Comparison of ENCODE assay signal across 2 cellular contexts in genomic region chr13:80340643-80341097, GRCh38.
A peak's percentile ranks its signal among the peaks of the same experiment; 100 is the strongest.
TF ChIP-seq lines count a peak whose summit lies in the region.

No MANE protein-coding gene starts in this region.

TF ChIP-seq in GM23338, 12 proteins besides CTCF, POLR2A, EP300 and RAD21 (continued from another document):
- TF ChIP-seq, protein P1, sequence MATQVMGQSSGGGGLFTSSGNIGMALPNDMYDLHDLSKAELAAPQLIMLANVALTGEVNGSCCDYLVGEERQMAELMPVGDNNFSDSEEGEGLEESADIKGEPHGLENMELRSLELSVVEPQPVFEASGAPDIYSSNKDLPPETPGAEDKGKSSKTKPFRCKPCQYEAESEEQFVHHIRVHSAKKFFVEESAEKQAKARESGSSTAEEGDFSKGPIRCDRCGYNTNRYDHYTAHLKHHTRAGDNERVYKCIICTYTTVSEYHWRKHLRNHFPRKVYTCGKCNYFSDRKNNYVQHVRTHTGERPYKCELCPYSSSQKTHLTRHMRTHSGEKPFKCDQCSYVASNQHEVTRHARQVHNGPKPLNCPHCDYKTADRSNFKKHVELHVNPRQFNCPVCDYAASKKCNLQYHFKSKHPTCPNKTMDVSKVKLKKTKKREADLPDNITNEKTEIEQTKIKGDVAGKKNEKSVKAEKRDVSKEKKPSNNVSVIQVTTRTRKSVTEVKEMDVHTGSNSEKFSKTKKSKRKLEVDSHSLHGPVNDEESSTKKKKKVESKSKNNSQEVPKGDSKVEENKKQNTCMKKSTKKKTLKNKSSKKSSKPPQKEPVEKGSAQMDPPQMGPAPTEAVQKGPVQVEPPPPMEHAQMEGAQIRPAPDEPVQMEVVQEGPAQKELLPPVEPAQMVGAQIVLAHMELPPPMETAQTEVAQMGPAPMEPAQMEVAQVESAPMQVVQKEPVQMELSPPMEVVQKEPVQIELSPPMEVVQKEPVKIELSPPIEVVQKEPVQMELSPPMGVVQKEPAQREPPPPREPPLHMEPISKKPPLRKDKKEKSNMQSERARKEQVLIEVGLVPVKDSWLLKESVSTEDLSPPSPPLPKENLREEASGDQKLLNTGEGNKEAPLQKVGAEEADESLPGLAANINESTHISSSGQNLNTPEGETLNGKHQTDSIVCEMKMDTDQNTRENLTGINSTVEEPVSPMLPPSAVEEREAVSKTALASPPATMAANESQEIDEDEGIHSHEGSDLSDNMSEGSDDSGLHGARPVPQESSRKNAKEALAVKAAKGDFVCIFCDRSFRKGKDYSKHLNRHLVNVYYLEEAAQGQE (IDR thresholded peaks at IDR 0.05; ENCODE audit: unreplicated experiment), result no peak
- TF ChIP-seq ZNF331 (CRISPR knock-in tag; IDR thresholded peaks at IDR 0.05; ENCODE audit: low read depth) (no peak), ZNF462 (CRISPR knock-in tag; IDR thresholded peaks at IDR 0.05) (no peak), EZH2 (IDR thresholded peaks at IDR 0.05; ENCODE audit: low read depth, unreplicated experiment) (no peak), STAT1 (IDR thresholded peaks at IDR 0.05; ENCODE audit: unreplicated experiment) (no peak), NANOG (IDR thresholded peaks at IDR 0.05; ENCODE audit: borderline replicate concordance) (no peak)
- TF ChIP-seq, protein P2, sequence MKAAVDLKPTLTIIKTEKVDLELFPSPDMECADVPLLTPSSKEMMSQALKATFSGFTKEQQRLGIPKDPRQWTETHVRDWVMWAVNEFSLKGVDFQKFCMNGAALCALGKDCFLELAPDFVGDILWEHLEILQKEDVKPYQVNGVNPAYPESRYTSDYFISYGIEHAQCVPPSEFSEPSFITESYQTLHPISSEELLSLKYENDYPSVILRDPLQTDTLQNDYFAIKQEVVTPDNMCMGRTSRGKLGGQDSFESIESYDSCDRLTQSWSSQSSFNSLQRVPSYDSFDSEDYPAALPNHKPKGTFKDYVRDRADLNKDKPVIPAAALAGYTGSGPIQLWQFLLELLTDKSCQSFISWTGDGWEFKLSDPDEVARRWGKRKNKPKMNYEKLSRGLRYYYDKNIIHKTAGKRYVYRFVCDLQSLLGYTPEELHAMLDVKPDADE (IDR thresholded peaks at IDR 0.05), result no peak

TF ChIP-seq in GM12878, 131 proteins besides CTCF, POLR2A, EP300 and RAD21 (continued from another document):
- TF ChIP-seq ZNF687 (IDR thresholded peaks at IDR 0.05) (no peak), IKZF2 (IDR thresholded peaks at IDR 0.05) (no peak), SMAD1 (IDR thresholded peaks at IDR 0.05; ENCODE audit: low read depth, partially characterized antibody) (peak; percentile 57), PAX5 (IDR thresholded peaks at IDR 0.05; ENCODE audit: borderline replicate concordance, low read depth, low read length) (no peak), CEBPZ (IDR thresholded peaks at IDR 0.05; ENCODE audit: low read depth, low read length) (no peak), CHD1 (IDR thresholded peaks at IDR 0.05; ENCODE audit: low read depth, low read length) (no peak), BACH1 (IDR thresholded peaks at IDR 0.05; ENCODE audit: borderline replicate concordance) (no peak), ZNF622 (IDR thresholded peaks at IDR 0.05) (no peak), ZSCAN29 (IDR thresholded peaks at IDR 0.05) (no peak)
- TF ChIP-seq, protein P3, sequence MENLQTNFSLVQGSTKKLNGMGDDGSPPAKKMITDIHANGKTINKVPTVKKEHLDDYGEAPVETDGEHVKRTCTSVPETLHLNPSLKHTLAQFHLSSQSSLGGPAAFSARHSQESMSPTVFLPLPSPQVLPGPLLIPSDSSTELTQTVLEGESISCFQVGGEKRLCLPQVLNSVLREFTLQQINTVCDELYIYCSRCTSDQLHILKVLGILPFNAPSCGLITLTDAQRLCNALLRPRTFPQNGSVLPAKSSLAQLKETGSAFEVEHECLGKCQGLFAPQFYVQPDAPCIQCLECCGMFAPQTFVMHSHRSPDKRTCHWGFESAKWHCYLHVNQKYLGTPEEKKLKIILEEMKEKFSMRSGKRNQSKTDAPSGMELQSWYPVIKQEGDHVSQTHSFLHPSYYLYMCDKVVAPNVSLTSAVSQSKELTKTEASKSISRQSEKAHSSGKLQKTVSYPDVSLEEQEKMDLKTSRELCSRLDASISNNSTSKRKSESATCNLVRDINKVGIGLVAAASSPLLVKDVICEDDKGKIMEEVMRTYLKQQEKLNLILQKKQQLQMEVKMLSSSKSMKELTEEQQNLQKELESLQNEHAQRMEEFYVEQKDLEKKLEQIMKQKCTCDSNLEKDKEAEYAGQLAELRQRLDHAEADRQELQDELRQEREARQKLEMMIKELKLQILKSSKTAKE (IDR thresholded peaks at IDR 0.05; ENCODE audit: low read depth, poor library complexity, severe bottlenecking), result peak; percentile 14
- TF ChIP-seq, protein P4, sequence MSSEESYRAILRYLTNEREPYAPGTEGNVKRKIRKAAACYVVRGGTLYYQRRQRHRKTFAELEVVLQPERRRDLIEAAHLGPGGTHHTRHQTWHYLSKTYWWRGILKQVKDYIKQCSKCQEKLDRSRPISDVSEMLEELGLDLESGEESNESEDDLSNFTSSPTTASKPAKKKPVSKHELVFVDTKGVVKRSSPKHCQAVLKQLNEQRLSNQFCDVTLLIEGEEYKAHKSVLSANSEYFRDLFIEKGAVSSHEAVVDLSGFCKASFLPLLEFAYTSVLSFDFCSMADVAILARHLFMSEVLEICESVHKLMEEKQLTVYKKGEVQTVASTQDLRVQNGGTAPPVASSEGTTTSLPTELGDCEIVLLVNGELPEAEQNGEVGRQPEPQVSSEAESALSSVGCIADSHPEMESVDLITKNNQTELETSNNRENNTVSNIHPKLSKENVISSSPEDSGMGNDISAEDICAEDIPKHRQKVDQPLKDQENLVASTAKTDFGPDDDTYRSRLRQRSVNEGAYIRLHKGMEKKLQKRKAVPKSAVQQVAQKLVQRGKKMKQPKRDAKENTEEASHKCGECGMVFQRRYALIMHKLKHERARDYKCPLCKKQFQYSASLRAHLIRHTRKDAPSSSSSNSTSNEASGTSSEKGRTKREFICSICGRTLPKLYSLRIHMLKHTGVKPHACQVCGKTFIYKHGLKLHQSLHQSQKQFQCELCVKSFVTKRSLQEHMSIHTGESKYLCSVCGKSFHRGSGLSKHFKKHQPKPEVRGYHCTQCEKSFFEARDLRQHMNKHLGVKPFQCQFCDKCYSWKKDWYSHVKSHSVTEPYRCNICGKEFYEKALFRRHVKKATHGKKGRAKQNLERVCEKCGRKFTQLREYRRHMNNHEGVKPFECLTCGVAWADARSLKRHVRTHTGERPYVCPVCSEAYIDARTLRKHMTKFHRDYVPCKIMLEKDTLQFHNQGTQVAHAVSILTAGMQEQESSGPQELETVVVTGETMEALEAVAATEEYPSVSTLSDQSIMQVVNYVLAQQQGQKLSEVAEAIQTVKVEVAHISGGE (CRISPR knock-in tag; IDR thresholded peaks at IDR 0.05), result no peak
